ENCODE assay signal across 34 cellular contexts in the genomic region with DNA sequence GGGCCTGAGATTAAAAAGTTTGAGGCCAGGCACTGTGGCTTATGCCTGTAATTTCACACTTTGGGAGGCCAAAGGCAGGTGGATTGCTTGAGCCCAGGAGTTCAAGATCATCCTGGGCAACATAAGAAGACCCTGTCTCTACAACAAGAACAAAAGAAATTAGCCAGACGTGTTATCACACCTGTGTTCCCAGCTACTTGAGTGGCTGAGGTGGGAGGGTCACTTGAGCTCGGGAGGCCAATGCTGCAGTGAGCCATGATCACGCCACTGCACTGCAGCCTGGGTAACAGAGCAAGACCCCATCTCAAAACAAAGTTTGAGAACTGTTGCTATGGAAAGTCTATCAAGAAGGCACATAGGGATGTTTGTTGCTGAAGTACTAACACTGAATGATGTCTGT. TPM values are rescaled to one million over a fixed set of nuclear protein-coding genes. Genes with fewer than 3 reads are reported as not detected.
"Had no signal": no experiment of that assay in that cellular context is flagged by ENCODE, and none has a peak within 500 bp of the region (broad histone marks: within the 10 kb centered on the region; RNA-seq: fewer than 3 reads in every experiment).

No MANE protein-coding gene starts in this region.

- FAIRE-seq: astrocyte, bronchial epithelial cell had no signal

- H3K9me3 Mint-ChIP-seq: activated CD4-positive, alpha-beta memory T cell treated with anti-CD3 and anti-CD28 coated beads for 36 hours; activated CD4-positive, alpha-beta T cell treated with anti-CD3 and anti-CD28 coated beads, Interleukin-2, amount 10 ng/mL, durations not matched to agents 24 days and 14 days; activated T-cell treated with anti-CD3 and anti-CD28 coated beads, Interleukin-2, amount 50 U/mL, for 4 hours; activated T-helper 17 cell treated with anti-CD3 and anti-CD28 coated beads, Interleukin-2, amount 50 U/mL, for 72 hours; central memory CD8-positive, alpha-beta T cell; dendritic cell treated with granulocyte-macrophage colony-stimulating factor and Interleukin-4, amounts not matched to agents 40 ng/mL and 50 ng/mL, for 4 days; T-helper 2 cell treated with Interferon-gamma antibody and Interleukin-4, amounts not matched to agents 5 μg/mL and 100 μg/mL, for 36 hours had no signal

- ATAC-seq: activated CD4-positive, alpha-beta T cell treated with anti-CD3 and anti-CD28 coated beads for 36 hours; activated CD8-positive, alpha-beta T cell treated with anti-CD3 and anti-CD28 coated beads, Interleukin-2, amount 10 ng/mL, durations not matched to agents 7 days and 5 days; activated T-cell treated with anti-CD3 and anti-CD28 coated beads, Interleukin-2, amount 50 U/mL, for 4 hours; activated T-helper 17 cell treated with anti-CD3 and anti-CD28 coated beads, Interleukin-2, amount 50 U/mL, for 72 hours; foreskin keratinocyte; gastrocnemius medialis; T-helper 17 cell had no signal

- H3K36me3 Mint-ChIP-seq: activated CD4-positive, alpha-beta memory T cell treated with anti-CD3 and anti-CD28 coated beads for 36 hours; activated naive CD8-positive, alpha-beta T cell had no signal

- H3K4me3 Mint-ChIP-seq: activated CD4-positive, alpha-beta memory T cell treated with anti-CD3 and anti-CD28 coated beads for 36 hours; activated CD4-positive, alpha-beta T cell treated with anti-CD3 and anti-CD28 coated beads for 36 hours; activated CD4-positive, alpha-beta T cell treated with anti-CD3 and anti-CD28 coated beads, Interleukin-2, amount 10 ng/mL, durations not matched to agents 24 days and 14 days; activated CD8-positive, alpha-beta T cell treated with anti-CD3 and anti-CD28 coated beads, Interleukin-2, amount 10 ng/mL, durations not matched to agents 7 days and 5 days; activated naive CD8-positive, alpha-beta T cell; activated T-cell treated with anti-CD3 and anti-CD28 coated beads, Interleukin-2, amount 50 U/mL, for 4 hours; activated T-helper 17 cell treated with anti-CD3 and anti-CD28 coated beads, Interleukin-2, amount 50 U/mL, for 72 hours; central memory CD8-positive, alpha-beta T cell; dendritic cell treated with granulocyte-macrophage colony-stimulating factor and Interleukin-4, amounts not matched to agents 40 ng/mL and 50 ng/mL, for 4 days; T-helper 17 cell; T-helper 2 cell treated with Interferon-gamma antibody and Interleukin-4, amounts not matched to agents 5 μg/mL and 100 μg/mL, for 36 hours had no signal

- H3K27ac Mint-ChIP-seq: activated CD4-positive, alpha-beta memory T cell treated with anti-CD3 and anti-CD28 coated beads for 36 hours; activated CD4-positive, alpha-beta T cell treated with anti-CD3 and anti-CD28 coated beads for 36 hours; activated CD4-positive, alpha-beta T cell treated with anti-CD3 and anti-CD28 coated beads, Interleukin-2, amount 10 ng/mL, durations not matched to agents 24 days and 14 days; activated CD8-positive, alpha-beta T cell treated with anti-CD3 and anti-CD28 coated beads, Interleukin-2, amount 10 ng/mL, durations not matched to agents 7 days and 5 days; activated naive CD8-positive, alpha-beta T cell; activated T-helper 17 cell treated with anti-CD3 and anti-CD28 coated beads, Interleukin-2, amount 50 U/mL, for 72 hours; dendritic cell treated with granulocyte-macrophage colony-stimulating factor and Interleukin-4, amounts not matched to agents 40 ng/mL and 50 ng/mL, for 4 days; T-helper 2 cell treated with Interferon-gamma antibody and Interleukin-4, amounts not matched to agents 5 μg/mL and 100 μg/mL, for 36 hours had no signal

- DNase-seq: activated CD4-positive, alpha-beta memory T cell treated with anti-CD3 and anti-CD28 coated beads for 36 hours; activated CD4-positive, alpha-beta T cell treated with anti-CD3 and anti-CD28 coated beads for 36 hours; activated CD4-positive, alpha-beta T cell treated with anti-CD3 and anti-CD28 coated beads, Interleukin-2, amount 10 ng/mL, durations not matched to agents 24 days and 14 days; activated CD4-positive, CD25-positive, alpha-beta regulatory T cell; activated CD4-positive, CD25-positive, alpha-beta regulatory T cell treated with anti-CD3 and anti-CD28 coated beads, Interleukin-2, amount 50 U/mL, for 72 hours; activated CD8-positive, alpha-beta T cell treated with anti-CD3 and anti-CD28 coated beads, Interleukin-2, amount 10 ng/mL, durations not matched to agents 7 days and 5 days; activated effector memory CD4-positive, alpha-beta T cell treated with Interleukin-2 at 50 U/mL for 16 hours; activated gamma-delta T cell treated with Interleukin-2 at 50 U/mL for 16 hours; activated naive CD4-positive, alpha-beta T cell treated with anti-CD3 and anti-CD28 coated beads, Interleukin-2, amount 50 U/mL, for 16 hours; activated naive CD4-positive, alpha-beta T cell treated with Interleukin-2 at 50 U/mL for 16 hours; activated T-cell treated with anti-CD3 and anti-CD28 coated beads, Interleukin-2, amount 50 U/mL, for 4 hours; amniotic stem cell; anterior cingulate cortex; brain microvascular endothelial cell; dorsolateral prefrontal cortex; effector memory CD4-positive, alpha-beta T cell; erythroblast; foreskin keratinocyte; gastrocnemius medialis; glutamatergic neuron; T-helper 1 cell; T-helper 17 cell; T1000; WERI-Rb-1 had no signal

- H3K27me3 Mint-ChIP-seq: activated CD4-positive, alpha-beta memory T cell treated with anti-CD3 and anti-CD28 coated beads for 36 hours; activated CD4-positive, alpha-beta T cell treated with anti-CD3 and anti-CD28 coated beads for 36 hours; activated CD4-positive, alpha-beta T cell treated with anti-CD3 and anti-CD28 coated beads, Interleukin-2, amount 10 ng/mL, durations not matched to agents 24 days and 14 days; activated naive CD8-positive, alpha-beta T cell; activated T-helper 17 cell treated with anti-CD3 and anti-CD28 coated beads, Interleukin-2, amount 50 U/mL, for 72 hours; central memory CD8-positive, alpha-beta T cell; dendritic cell treated with granulocyte-macrophage colony-stimulating factor and Interleukin-4, amounts not matched to agents 40 ng/mL and 50 ng/mL, for 4 days; T-helper 17 cell had no signal

RNA-seq across cellular contexts. Expression of a gene that starts 54.2 kb away (rescaled TPM):
- total RNA-seq: activated CD8-positive, alpha-beta T cell treated with anti-CD3 and anti-CD28 coated beads, Interleukin-2, amount 10 ng/mL, durations not matched to agents 7 days and 5 days; bronchial epithelial cell; cardiac septum; cerebellum; esophagus muscularis mucosa; foreskin keratinocyte; gastrocnemius medialis; T-helper 17 cell had no signal
